In the genomic region with DNA sequence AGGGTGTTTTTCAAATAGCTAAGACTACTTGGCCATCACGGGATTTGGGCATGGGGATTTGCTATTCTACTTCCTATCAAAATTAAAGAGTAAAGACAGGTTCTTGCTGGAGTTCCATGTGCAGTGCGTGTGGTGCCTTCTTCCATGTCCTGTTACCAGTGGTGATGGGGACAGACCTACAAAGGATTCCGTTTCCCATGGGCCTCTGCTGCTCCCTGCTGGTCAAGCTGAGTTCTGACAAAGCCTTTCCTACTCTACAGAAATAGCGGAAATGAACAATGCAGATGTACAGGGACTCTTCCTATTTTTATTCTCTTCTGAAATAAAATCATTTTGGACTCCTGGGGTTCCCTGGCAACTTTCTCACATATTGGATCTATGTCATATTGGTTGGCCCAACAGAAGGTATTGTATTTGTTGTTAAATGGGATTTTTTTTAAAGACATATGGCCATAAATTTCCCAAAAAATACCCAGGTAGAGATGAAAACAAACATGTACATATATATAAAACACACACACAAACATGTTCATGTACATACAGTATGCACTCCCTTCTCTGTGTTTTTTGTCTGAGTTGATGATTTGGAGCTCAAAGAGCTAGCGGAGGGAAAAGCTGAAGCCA, we compare ENCODE assay signal across 8 cellular contexts.
A peak's percentile ranks its signal among the peaks of the same experiment; 100 is the strongest.
DNase-seq lines count a peak whose midpoint lies in the region; ATAC-seq and TF ChIP-seq lines count a peak whose summit lies in the region.

No MANE protein-coding gene starts in this region.

- H3K27ac Mint-ChIP-seq in activated naive CD4-positive, alpha-beta T cell treated with anti-CD3 and anti-CD28 coated beads, Interleukin-2, amount 50 U/mL, for 72 hours: no peak overlapping the region

- DNase-seq in NB4 (ENCODE audit: low read depth): peak; percentile 84
- peak in 1 of 2 donors; percentile 72 for DNase-seq in activated naive CD4-positive, alpha-beta T cell treated with anti-CD3 and anti-CD28 coated beads, Interleukin-2, amount 50 U/mL, for 72 hours (ENCODE audit: low spot score in 2 of 2)
- DNase-seq in Right ventricle myocardium inferior (ENCODE audit: missing footprints): peak; percentile 76
- DNase-seq in putamen (ENCODE audit: low spot score): peak; percentile 64
- DNase-seq in middle frontal gyrus (ENCODE audit: extremely low spot score, low spot score): no peak

- no peaks in the 10 kb centered on the region for H3K9me3 Mint-ChIP-seq in activated naive CD4-positive, alpha-beta T cell treated with anti-CD3 and anti-CD28 coated beads, Interleukin-2, amount 50 U/mL, for 72 hours

- H3K4me3 ChIP-seq in GM12875 (ENCODE audit: low read depth, low read length) (no peak overlapping the region), NB4 (ENCODE audit: low read depth, low read length) (no peak overlapping the region)

- TF ChIP-seq CTCF in GM12875 (IDR thresholded peaks at IDR 0.05; ENCODE audit: borderline replicate concordance, insufficient read depth, low read depth, low read length) (peak; percentile 85), NB4 (IDR thresholded peaks at IDR 0.05; ENCODE audit: low read depth, low read length) (peak; percentile 90)

- ATAC-seq in HG02588 (IDR thresholded peaks at IDR 0.05; ENCODE audit: unreplicated experiment) (peak; percentile 95), SK-N-SH treated with all-trans-retinoic acid at 6 μM for 48 hours (peak; percentile 89), Right ventricle myocardium inferior (peak; percentile 80)
- peak; percentile 77 to 89 for ATAC-seq in activated naive CD4-positive, alpha-beta T cell treated with anti-CD3 and anti-CD28 coated beads, Interleukin-2, amount 50 U/mL, for 72 hours

- intact Hi-C loops in Right ventricle myocardium inferior (cut with DNase I): loop anchor here (2.0 to 10.0 kb wide), 4 partner anchors 170 to 396 kb away; no protein-coding TSS in a partner anchor

- TF ChIP-seq POLR2A in NB4 (IDR thresholded peaks at IDR 0.05; ENCODE audit: extremely low read depth, insufficient read length): no peak

- peaks cover 9 to 14% of the 10 kb centered on the region in 2 donors for H3K36me3 Mint-ChIP-seq in activated naive CD4-positive, alpha-beta T cell treated with anti-CD3 and anti-CD28 coated beads, Interleukin-2, amount 50 U/mL, for 72 hours

TF ChIP-seq in SK-N-SH treated with all-trans-retinoic acid at 6 μM for 48 hours, 23 proteins besides CTCF, POLR2A, EP300 and RAD21:
- TF ChIP-seq ZNF70 (CRISPR knock-in tag; IDR thresholded peaks at IDR 0.05) (no peak), TSHZ2 (CRISPR knock-in tag; IDR thresholded peaks at IDR 0.05) (no peak), ZFP3 (CRISPR knock-in tag; IDR thresholded peaks at IDR 0.05) (no peak), POU6F1 (CRISPR knock-in tag; IDR thresholded peaks at IDR 0.05; ENCODE audit: borderline replicate concordance, low read depth) (no peak), OSR1 (CRISPR knock-in tag; IDR thresholded peaks at IDR 0.05) (no peak), SNAI2 (CRISPR knock-in tag; IDR thresholded peaks at IDR 0.05) (no peak), ZC3H10 (CRISPR knock-in tag; IDR thresholded peaks at IDR 0.05) (no peak), CREB5 (CRISPR knock-in tag; IDR thresholded peaks at IDR 0.05; ENCODE audit: low read depth) (no peak), BACH2 (CRISPR knock-in tag; IDR thresholded peaks at IDR 0.05; ENCODE audit: borderline replicate concordance) (no peak), GLIS3 (CRISPR knock-in tag; IDR thresholded peaks at IDR 0.05) (no peak), TOX (CRISPR knock-in tag; IDR thresholded peaks at IDR 0.05; ENCODE audit: borderline replicate concordance) (no peak), ZFP30 (CRISPR knock-in tag; IDR thresholded peaks at IDR 0.05) (no peak), ISL1 (CRISPR knock-in tag; IDR thresholded peaks at IDR 0.05) (no peak), CSDC2 (CRISPR knock-in tag; IDR thresholded peaks at IDR 0.05) (no peak), ESRRG (CRISPR knock-in tag; IDR thresholded peaks at IDR 0.05) (no peak), ARNTL (CRISPR knock-in tag; IDR thresholded peaks at IDR 0.05; ENCODE audit: borderline replicate concordance, low read depth) (no peak), RARB (CRISPR knock-in tag; IDR thresholded peaks at IDR 0.05) (no peak), ZNF8 (CRISPR knock-in tag; IDR thresholded peaks at IDR 0.05) (no peak)
- TF ChIP-seq, protein P1, sequence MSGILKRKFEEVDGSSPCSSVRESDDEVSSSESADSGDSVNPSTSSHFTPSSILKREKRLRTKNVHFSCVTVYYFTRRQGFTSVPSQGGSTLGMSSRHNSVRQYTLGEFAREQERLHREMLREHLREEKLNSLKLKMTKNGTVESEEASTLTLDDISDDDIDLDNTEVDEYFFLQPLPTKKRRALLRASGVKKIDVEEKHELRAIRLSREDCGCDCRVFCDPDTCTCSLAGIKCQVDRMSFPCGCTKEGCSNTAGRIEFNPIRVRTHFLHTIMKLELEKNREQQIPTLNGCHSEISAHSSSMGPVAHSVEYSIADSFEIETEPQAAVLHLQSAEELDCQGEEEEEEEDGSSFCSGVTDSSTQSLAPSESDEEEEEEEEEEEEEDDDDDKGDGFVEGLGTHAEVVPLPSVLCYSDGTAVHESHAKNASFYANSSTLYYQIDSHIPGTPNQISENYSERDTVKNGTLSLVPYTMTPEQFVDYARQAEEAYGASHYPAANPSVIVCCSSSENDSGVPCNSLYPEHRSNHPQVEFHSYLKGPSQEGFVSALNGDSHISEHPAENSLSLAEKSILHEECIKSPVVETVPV (CRISPR knock-in tag; IDR thresholded peaks at IDR 0.05): no peak
- TF ChIP-seq, protein P2, sequence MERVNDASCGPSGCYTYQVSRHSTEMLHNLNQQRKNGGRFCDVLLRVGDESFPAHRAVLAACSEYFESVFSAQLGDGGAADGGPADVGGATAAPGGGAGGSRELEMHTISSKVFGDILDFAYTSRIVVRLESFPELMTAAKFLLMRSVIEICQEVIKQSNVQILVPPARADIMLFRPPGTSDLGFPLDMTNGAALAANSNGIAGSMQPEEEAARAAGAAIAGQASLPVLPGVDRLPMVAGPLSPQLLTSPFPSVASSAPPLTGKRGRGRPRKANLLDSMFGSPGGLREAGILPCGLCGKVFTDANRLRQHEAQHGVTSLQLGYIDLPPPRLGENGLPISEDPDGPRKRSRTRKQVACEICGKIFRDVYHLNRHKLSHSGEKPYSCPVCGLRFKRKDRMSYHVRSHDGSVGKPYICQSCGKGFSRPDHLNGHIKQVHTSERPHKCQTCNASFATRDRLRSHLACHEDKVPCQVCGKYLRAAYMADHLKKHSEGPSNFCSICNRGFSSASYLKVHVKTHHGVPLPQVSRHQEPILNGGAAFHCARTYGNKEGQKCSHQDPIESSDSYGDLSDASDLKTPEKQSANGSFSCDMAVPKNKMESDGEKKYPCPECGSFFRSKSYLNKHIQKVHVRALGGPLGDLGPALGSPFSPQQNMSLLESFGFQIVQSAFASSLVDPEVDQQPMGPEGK (CRISPR knock-in tag; IDR thresholded peaks at IDR 0.05; ENCODE audit: borderline replicate concordance): no peak
